ENCODE assay signal across 7 cellular contexts in genomic region chr2:85525029-85525428, GRCh38. TPM values are rescaled to one million over a fixed set of nuclear protein-coding genes. Genes with fewer than 3 reads are reported as not detected.
DNase-seq lines count a peak whose midpoint lies in the region; ATAC-seq and TF ChIP-seq lines count a peak whose summit lies in the region.
"Had no signal": no experiment of that assay in that cellular context is flagged by ENCODE, and none has a peak within 500 bp of the region (broad histone marks: within the 10 kb centered on the region; RNA-seq: fewer than 3 reads in every experiment).

No MANE protein-coding gene starts in this region.

- H3K27me3 ChIP-seq in Panc1 (ENCODE audit: control insufficient read depth, insufficient read depth, low read length) (no peaks in the 10 kb centered on the region), hepatocyte (no peaks in the 10 kb centered on the region)

- H3K4me3 ChIP-seq in Panc1 (ENCODE audit: low read depth in 2 of 2, low read length in 2 of 2) (no peak overlapping the region), hepatocyte (no peak overlapping the region)

- DNase-seq in Panc1 (ENCODE audit: low read depth, low spot score): no peak
- DNase-seq in hepatocyte (ENCODE audit: low spot score): no peak
- DNase-seq in CD1c-positive myeloid dendritic cell (ENCODE audit: extremely low spot score): no peak
- DNase-seq: NCI-H510A treated with DMSO at 0.1 percent for 48 hours had no signal

- H3K4me2 ChIP-seq in hepatocyte: no peak overlapping the region

- POLR2A ChIA-PET in Panc1 (lab: Charles Lee): interaction anchor here (0.6 to 2.7 kb wide), 4 partner anchors 8 to 15 kb away, joined by 3 to 8 read pairs (median 6); partner anchors contain the start of gene MAT2A

- H3K9me2 ChIP-seq in hepatocyte (replicated peaks; ENCODE audit: insufficient read depth): no peaks in the 10 kb centered on the region

- H3K27ac ChIP-seq in Panc1 (ENCODE audit: low read length): peak overlapping the region; percentile 89
- peak overlapping the region; percentile 65 for H3K27ac ChIP-seq in hepatocyte
- peak overlapping the region; percentile 82 for H3K27ac ChIP-seq in temporal lobe (ENCODE audit: low read depth, low read length)

- H3K9me3 ChIP-seq in Panc1 (ENCODE audit: control insufficient read depth, insufficient read depth, low read depth, low read length) (no peaks in the 10 kb centered on the region), hepatocyte (ENCODE audit: low read depth) (no peaks in the 10 kb centered on the region)

- no peaks in the 10 kb centered on the region for H4K20me1 ChIP-seq in hepatocyte (ENCODE audit: insufficient read depth, poor library complexity, severe bottlenecking)

- no peak for TF ChIP-seq CTCF in Panc1 (IDR thresholded peaks at IDR 0.05)
- no peak for TF ChIP-seq CTCF in hepatocyte (IDR thresholded peaks at IDR 0.05; ENCODE audit: poor library complexity)

- no peak overlapping the region for H2AFZ ChIP-seq in hepatocyte

- ATAC-seq in Panc1 (0 out of 2 replicates have a peak, but pooled peaks have one; percentile 20), HG03460 (IDR thresholded peaks at IDR 0.05; ENCODE audit: unreplicated experiment) (no peak)
- ATAC-seq: activated naive CD4-positive, alpha-beta T cell treated with anti-CD3 and anti-CD28 coated beads, Interleukin-2, amount 50 U/mL, for 72 hours had no signal

- no peaks in the 10 kb centered on the region for H3K79me2 ChIP-seq in hepatocyte

- intact Hi-C loops in Panc1 (cut with micrococcal nuclease; ENCODE audit: unreplicated experiment): no loop called here

- H3K4me1 ChIP-seq in Panc1 (ENCODE audit: control insufficient read depth, insufficient read depth, low read length): peaks cover 51% of the 10 kb centered on the region
- H3K4me1 ChIP-seq in hepatocyte (ENCODE audit: insufficient read depth): peaks cover 24% of the 10 kb centered on the region

- CTCF ChIA-PET in Panc1 (lab: Charles Lee): no interaction called here

- H3K36me3 ChIP-seq in Panc1 (ENCODE audit: control insufficient read depth, insufficient read depth, low read length) (no peaks in the 10 kb centered on the region), hepatocyte (replicated peaks; ENCODE audit: insufficient read depth, low read depth) (no peaks in the 10 kb centered on the region)

- BruUV-seq in Panc1 (replicated peaks; lab: Mats Ljungman, UMichigan): no TSS peak

- 35% methylated on average over 5 of the region's 5 CpGs for whole genome bisulfite sequencing in hepatocyte (ENCODE audit: low lambda C conversion rate, missing lambda C conversion rate)

- in situ Hi-C loops in Panc1 (cut with HindIII; ENCODE audit: low pct_unique_long_range_greater_than_20kb, low sequenced_read_pairs): loop anchor here (25.0 kb wide), 1 partner anchor 113 kb away; the partner anchor contains the start of genes CAPG and SH2D6

RNA-seq across cellular contexts. Expression of gene MAT2A, which starts 13.9 kb away (rescaled TPM):
- 547 TPM for total RNA-seq in Panc1 (2021; ENCODE audit: unreplicated experiment)
- polyA plus RNA-seq in Panc1 (2012; ENCODE audit: insufficient read length): 391 TPM
- total RNA-seq in hepatocyte: 202 and 252 TPM in 2 replicates
- 379 and 465 TPM in 2 replicates for polyA plus RNA-seq in hepatocyte
- total RNA-seq in temporal lobe: 66.4 TPM

RNA-seq across cellular contexts. Expression of gene GGCX, which starts 36.3 kb away (rescaled TPM):
- total RNA-seq in Panc1 (2021; ENCODE audit: unreplicated experiment) (64.1 TPM), hepatocyte (64.5 and 82.5 TPM in 2 replicates), temporal lobe (13.3 TPM)
- polyA plus RNA-seq in Panc1 (2012; ENCODE audit: insufficient read length): 44.9 TPM
- 66.1 and 73.5 TPM in 2 replicates for polyA plus RNA-seq in hepatocyte

RNA-seq across cellular contexts. Expression of gene VAMP8, which starts 52.4 kb away (rescaled TPM):
- total RNA-seq in Panc1 (2021; ENCODE audit: unreplicated experiment) (93.2 TPM), hepatocyte (50.7 and 70.4 TPM in 2 replicates), temporal lobe (0.74 TPM)
- 113 TPM for polyA plus RNA-seq in Panc1 (2012; ENCODE audit: insufficient read length)
- 213 and 240 TPM in 2 replicates for polyA plus RNA-seq in hepatocyte

RNA-seq across cellular contexts. Expression of gene VAMP5, which starts 59.2 kb away (rescaled TPM):
- total RNA-seq in Panc1 (2021; ENCODE audit: unreplicated experiment) (21.3 TPM), hepatocyte (2.1 and 2.7 TPM in 2 replicates), temporal lobe (3.4 TPM)
- polyA plus RNA-seq in Panc1 (2012; ENCODE audit: insufficient read length): 47.7 TPM
- 36.1 TPM in 2 replicates for polyA plus RNA-seq in hepatocyte

Comparison
In these comparisons a context has a peak if more than half of its experiments do, and no peak if none do; other contexts are left out.
1. RNA of gene VAMP8, which starts 52.4 kb away (total RNA-seq): 93.2 TPM in Panc1 (single experiment) and 50.7 to 70.4 TPM in hepatocyte; 0.74 TPM in temporal lobe (single experiment); every median in the first group is over 10 times any median in the second.
2. Peak in every context shown above with its lines, with median percentiles within 50 percentile points of each other: H3K27ac ChIP-seq.